In genomic region chr18:76349067-76349715, GRCh38 we compare ENCODE assay signal across 8 cellular contexts.
DNase-seq lines count a peak whose midpoint lies in the region; ATAC-seq and TF ChIP-seq lines count a peak whose summit lies in the region.

No MANE protein-coding gene starts in this region.

- peaks cover 8% of the 10 kb centered on the region for H3K27me3 Mint-ChIP-seq in memory B cell

- H3K4me1 Mint-ChIP-seq in memory B cell: peaks cover 7% of the 10 kb centered on the region

- ATAC-seq in GM18498 (IDR thresholded peaks at IDR 0.05; ENCODE audit: unreplicated experiment): peak; percentile 65
- peak; percentile 75 for ATAC-seq in HG03432 (IDR thresholded peaks at IDR 0.05; ENCODE audit: unreplicated experiment)
- ATAC-seq in memory B cell (ENCODE audit: low read depth): peak; percentile 43

- intact Hi-C loops in dorsolateral prefrontal cortex (cut with DNase I): loop anchor here in 1 of 2 donors (2.0 kb wide), 1 partner anchor 1726 kb away; no protein-coding TSS in a partner anchor

- H3K4me3 Mint-ChIP-seq in memory B cell: no peak overlapping the region

- TF ChIP-seq CTCF in 22Rv1 (IDR thresholded peaks at IDR 0.05) (peak; percentile 87), dorsolateral prefrontal cortex (IDR thresholded peaks at IDR 0.05 in 54 of 56, conservative IDR thresholded peaks at IDR 0.05 in 2 of 56; ENCODE audit: low read depth in 1 of 56, partially characterized antibody in 56 of 56) (peak; percentile 80 to 98 (median 86))

- no peaks in the 10 kb centered on the region for H3K27me3 ChIP-seq in dorsolateral prefrontal cortex

- H3K36me3 Mint-ChIP-seq in memory B cell: no peaks in the 10 kb centered on the region

- H3K27ac ChIP-seq in 22Rv1 (no peak overlapping the region), dorsolateral prefrontal cortex (peak overlapping the region in 1 of 59 donors; percentile 55)

- H3K9me3 Mint-ChIP-seq in memory B cell: peaks cover 2% of the 10 kb centered on the region

- no peak overlapping the region for H3K27ac Mint-ChIP-seq in memory B cell

- peak; percentile 48 to 78 for DNase-seq in NCI-H524 (lab: John Stamatoyannopoulos, UW)
- DNase-seq in activated CD4-positive, alpha-beta T cell treated with anti-CD3 and anti-CD28 coated beads, Interleukin-2, amount 50 U/mL, for 1 hour: peak; percentile 57
- DNase-seq in dorsolateral prefrontal cortex: peak in 7 of 10 donors; percentile 48 to 87 (median 76)
- peak; percentile 54 to 60 for DNase-seq in memory B cell (ENCODE audit: low spot score in 2 of 2)
- DNase-seq in stimulated activated CD8-positive, alpha-beta memory T cell treated with anti-CD3 and anti-CD28 coated beads, Interleukin-12 subunit alpha, Interleukin-12 subunit beta, amount 100 ng/mL, for 4 hours (ENCODE audit: low read depth): peak; percentile 13

- peak overlapping the region in 52 of 59 donors; percentile 6 to 64 (median 42) for H3K4me3 ChIP-seq in dorsolateral prefrontal cortex

Comparison
In these comparisons a context has a peak if more than half of its experiments do, and no peak if none do; other contexts are left out.
1. DNase-seq: peak in every context shown above with its lines; median percentile 76 in dorsolateral prefrontal cortex; 63 in NCI-H524; 57 in activated CD4-positive, alpha-beta T cell treated with anti-CD3 and anti-CD28 coated beads, Interleukin-2, amount 50 U/mL, for 1 hour; 57 in memory B cell; 13 in stimulated activated CD8-positive, alpha-beta memory T cell treated with anti-CD3 and anti-CD28 coated beads, Interleukin-12 subunit alpha, Interleukin-12 subunit beta, amount 100 ng/mL, for 4 hours.